In the genomic region with DNA sequence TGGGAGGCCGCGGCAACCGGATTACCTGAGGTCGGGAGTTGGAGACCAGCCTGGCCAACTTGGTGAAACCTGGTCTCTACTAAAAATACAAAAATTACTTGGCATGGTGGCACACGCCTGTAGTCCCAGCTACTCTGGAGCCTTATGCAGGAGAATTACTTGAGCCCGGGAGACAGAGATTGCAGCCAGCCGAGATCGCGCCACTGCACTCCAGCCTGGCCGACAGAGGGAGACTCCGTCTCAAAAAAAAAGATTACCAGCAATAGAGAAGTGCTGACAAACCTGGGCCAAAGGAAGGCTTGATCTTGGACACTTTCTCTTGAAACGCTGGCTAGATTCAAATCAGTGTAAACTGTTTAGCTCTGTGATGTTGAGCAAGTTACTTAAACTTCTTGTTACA, we compare ENCODE assay signal across 8 cellular contexts. TPM values are rescaled to one million over a fixed set of nuclear protein-coding genes. Genes with fewer than 3 reads are reported as not detected.
DNase-seq lines count a peak whose midpoint lies in the region; ATAC-seq lines count a peak whose summit lies in the region.

No MANE protein-coding gene starts in this region.

- peak; percentile 44 for DNase-seq in NCI-H82 (lab: John Stamatoyannopoulos, UW)
- no peak for DNase-seq in NCI-H82 treated with DMSO at 0.1 percent for 48 hours (lab: John Stamatoyannopoulos, UW; ENCODE audit: unreplicated experiment)
- DNase-seq in RPMI7951 (ENCODE audit: low read depth): peak; percentile 29
- peak; percentile 19 for DNase-seq in fibroblast of gingiva (ENCODE audit: low read depth)
- peak; percentile 44 for DNase-seq in renal cortical epithelial cell (ENCODE audit: low read depth)

- ATAC-seq in GM19023 (IDR thresholded peaks at IDR 0.05; ENCODE audit: unreplicated experiment): no peak
- no peak for ATAC-seq in GM19395 (IDR thresholded peaks at IDR 0.05; ENCODE audit: unreplicated experiment)
- ATAC-seq in HG02938 (IDR thresholded peaks at IDR 0.05; ENCODE audit: unreplicated experiment): no peak

RNA-seq across cellular contexts. Expression of a gene that starts 4.3 kb away (rescaled TPM):
- total RNA-seq in RPMI7951 (2014; rRNA removed; shearing (Covaris generic)): not detected in 2 replicates
- 1.4 and 8.9 TPM in 2 replicates for total RNA-seq in renal cortical epithelial cell

RNA-seq across cellular contexts. Expression of a gene that starts 6.1 kb away (rescaled TPM):
- total RNA-seq in RPMI7951 (2014; rRNA removed; shearing (Covaris generic)): 6.8 and 13.5 TPM in 2 replicates
- total RNA-seq in renal cortical epithelial cell: 7.8 and 10.5 TPM in 2 replicates

RNA-seq across cellular contexts. Expression of a gene that starts 8.4 kb away (rescaled TPM):
- total RNA-seq in RPMI7951 (2014; rRNA removed; shearing (Covaris generic)): 150 and 163 TPM in 2 replicates
- total RNA-seq in renal cortical epithelial cell: 63.2 and 75.2 TPM in 2 replicates

RNA-seq across cellular contexts. Expression of a gene that starts 16.2 kb away (rescaled TPM):
- total RNA-seq in RPMI7951 (2014; rRNA removed; shearing (Covaris generic)): 6.5 and 9.0 TPM in 2 replicates
- 11.0 and 11.1 TPM in 2 replicates for total RNA-seq in renal cortical epithelial cell

RNA-seq across cellular contexts. Expression of a gene that starts 22.2 kb away (rescaled TPM):
- total RNA-seq in RPMI7951 (2014; rRNA removed; shearing (Covaris generic)): not detected in 2 replicates
- not detected in 2 replicates for total RNA-seq in renal cortical epithelial cell
